8 cellular contexts compared by ENCODE assay signal in genomic region chr11:62497132-62497915, GRCh38. TPM values are rescaled to one million over a fixed set of nuclear protein-coding genes. Genes with fewer than 3 reads are reported as not detected.
DNase-seq lines count a peak whose midpoint lies in the region; ATAC-seq and TF ChIP-seq lines count a peak whose summit lies in the region.

No MANE protein-coding gene starts in this region.

- H3K9ac ChIP-seq in skeletal muscle satellite cell (ENCODE audit: low read depth, low read length), result peak overlapping the region; percentile 0

- H3K4me3 ChIP-seq in heart left ventricle (no peak overlapping the region), skeletal muscle satellite cell (ENCODE audit: low read length) (no peak overlapping the region)

- no peaks in the 10 kb centered on the region for H3K9me3 ChIP-seq in heart left ventricle
- H3K9me3 ChIP-seq in skeletal muscle satellite cell (replicated peaks; ENCODE audit: low read length), result no peaks in the 10 kb centered on the region

- H3K4me2 ChIP-seq in skeletal muscle satellite cell (ENCODE audit: low read length), result no peak overlapping the region

- 77 to 85% (median 81%) methylated on average over 11 of the region's 11 CpGs for WGBS in heart left ventricle, 4 donors

- intact Hi-C loops in heart left ventricle (cut with DNase I), result loop anchor here in 2 of 10 donors (1.0 to 5.0 kb wide), 3 partner anchors 45 to 65 kb away; no protein-coding TSS in a partner anchor

- no peak for TF ChIP-seq POLR2A in heart left ventricle (IDR thresholded peaks at IDR 0.05)

- peak in 11 of 12 donors; percentile 21 to 52 (median 37) for TF ChIP-seq CTCF in heart left ventricle (IDR thresholded peaks at IDR 0.05)

- H3K4me1 ChIP-seq in heart left ventricle, result peaks cover 0 to 46% (median 29%) of the 10 kb centered on the region in 12 donors
- H3K4me1 ChIP-seq in skeletal muscle satellite cell (ENCODE audit: control insufficient read depth, insufficient read depth, low read length), result peaks cover 24% of the 10 kb centered on the region

- H3K27me3 ChIP-seq in heart left ventricle (no peaks in the 10 kb centered on the region), skeletal muscle satellite cell (ENCODE audit: control insufficient read depth, insufficient read depth, low read length) (no peaks in the 10 kb centered on the region)

- ATAC-seq in heart left ventricle (peak in 2 of 4 donors; percentile 26 to 51), HG03342 (IDR thresholded peaks at IDR 0.05; ENCODE audit: unreplicated experiment) (no peak)

- no peaks in the 10 kb centered on the region for H3K36me3 ChIP-seq in heart left ventricle
- H3K36me3 ChIP-seq in skeletal muscle satellite cell (ENCODE audit: insufficient read depth, low read length), result no peaks in the 10 kb centered on the region

- DNase-seq in NK-92 treated with Interleukin-12 subunit alpha and Interleukin-12 subunit beta, amount 100 ng/mL, for 24 hours (lab: John Stamatoyannopoulos, UW), result peak; percentile 11
- DNase-seq in NK-92 (lab: John Stamatoyannopoulos, UW; ENCODE audit: unreplicated experiment) (no peak), M059J (ENCODE audit: low read depth) (peak; percentile 83), heart left ventricle (peak in 1 of 5 donors; percentile 18), NCI-H128 (lab: John Stamatoyannopoulos, UW; ENCODE audit: unreplicated experiment) (no peak)
- DNase-seq in activated CD4-positive, alpha-beta T cell treated with anti-CD3 and anti-CD28 coated beads, Interleukin-2, amount 50 U/mL, for 48 hours, result peak; percentile 11 to 19

- peak overlapping the region in 1 of 12 donors; percentile 22 for H3K27ac ChIP-seq in heart left ventricle

RNA-seq across cellular contexts. Expression of gene AHNAK, which starts 49.3 kb away (rescaled TPM):
- total RNA-seq in M059J (2014; rRNA removed; shearing (Covaris generic)), result 51.3 and 141 TPM in 2 replicates
- 100 to 1,000 TPM; 251 to 861 (median 409) TPM for total RNA-seq in heart left ventricle
- 100 to 1,000 TPM in 1 of 2 donors, 10 to 100 TPM in 1; 84.4 to 251 TPM for polyA plus RNA-seq in heart left ventricle
- 722 and 788 TPM in 2 replicates for total RNA-seq in skeletal muscle satellite cell (2012; rRNA removed)

Comparison
In these comparisons a context has a peak if more than half of its experiments do, and no peak if none do; other contexts are left out.
1. DNase-seq: peak in NK-92 treated with Interleukin-12 subunit alpha and Interleukin-12 subunit beta, amount 100 ng/mL, for 24 hours (single experiment), M059J (single experiment) and activated CD4-positive, alpha-beta T cell treated with anti-CD3 and anti-CD28 coated beads, Interleukin-2, amount 50 U/mL, for 48 hours (2 of 2); none in NK-92 (single experiment) and NCI-H128 (single experiment).